Comparison of ENCODE assay signal across 7 cellular contexts in the genomic region with DNA sequence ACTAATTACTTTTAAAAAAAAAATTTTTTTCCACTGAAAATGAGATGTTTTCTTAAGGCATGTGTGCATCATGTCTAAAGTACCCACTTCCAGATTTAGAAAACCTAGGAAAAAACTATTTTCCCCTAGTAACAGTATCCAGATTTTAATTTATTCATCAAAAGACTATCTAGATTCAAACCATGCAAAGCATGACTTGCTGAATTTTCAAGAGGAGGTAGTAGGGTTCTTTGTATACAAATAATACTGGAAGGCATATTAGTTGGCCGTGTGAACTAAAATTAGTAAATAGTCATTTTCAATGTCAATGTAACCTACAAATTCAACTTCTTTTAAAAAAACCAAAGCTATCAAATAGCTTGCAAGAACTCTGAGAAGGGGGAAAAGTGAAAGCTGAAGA.
"Had no signal": no experiment of that assay in that cellular context is flagged by ENCODE, and none has a peak within 500 bp of the region (broad histone marks: within the 10 kb centered on the region; RNA-seq: fewer than 3 reads in every experiment).

No MANE protein-coding gene starts in this region.

- H3K9ac ChIP-seq: KMS-11 had no signal

- H3K27ac ChIP-seq: KMS-11 had no signal

- H2AFZ ChIP-seq: GM23338 had no signal

- H3K4me3 ChIP-seq: GM23338, K562 had no signal

- H3K4me2 ChIP-seq: GM23338, KMS-11 had no signal

- DNase-seq: H9, HCEC 1CT, IMR-90 had no signal

- ATAC-seq: GM23338, K562 had no signal

- FAIRE-seq: H54 had no signal
